Comparison of ENCODE assay signal across 14 cellular contexts in the genomic region with DNA sequence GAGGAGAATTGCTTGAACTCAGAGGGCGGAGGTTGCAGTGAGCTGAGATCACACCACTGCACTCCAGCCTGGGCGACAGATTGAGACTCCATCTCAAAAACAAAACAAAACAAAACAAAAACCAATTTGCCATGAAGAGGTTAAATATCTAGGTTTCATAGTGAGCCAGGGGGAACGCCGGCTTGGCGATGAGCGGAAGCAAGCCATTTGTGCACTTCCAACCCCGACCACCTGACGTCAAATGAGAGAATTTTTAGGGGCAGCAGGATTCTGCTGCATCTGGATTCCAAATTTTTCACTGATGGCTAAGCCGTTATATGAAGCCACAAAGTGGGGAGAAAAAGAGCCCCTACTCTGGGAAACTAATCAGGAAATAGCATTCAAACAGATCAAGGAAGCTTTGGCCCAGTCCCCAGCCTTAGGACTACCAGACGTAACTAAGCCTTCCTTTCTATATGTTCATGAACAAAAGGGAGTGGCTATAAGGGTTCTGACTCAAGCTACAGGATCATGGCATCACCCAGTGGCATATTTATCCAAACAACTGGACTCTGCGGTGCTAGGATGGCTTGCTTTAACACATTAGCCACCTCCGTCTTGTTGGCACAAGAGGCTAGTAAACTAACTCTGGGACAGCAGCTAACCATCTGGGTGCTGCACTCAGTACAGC. TPM values are rescaled to one million over a fixed set of nuclear protein-coding genes. Genes with fewer than 3 reads are reported as not detected.
"Had no signal": no experiment of that assay in that cellular context is flagged by ENCODE, and none has a peak within 500 bp of the region (broad histone marks: within the 10 kb centered on the region; RNA-seq: fewer than 3 reads in every experiment).

No MANE protein-coding gene starts in this region.

- H3K27me3 ChIP-seq: hepatocyte had no signal

- H3K4me3 ChIP-seq: hepatocyte, left ventricle myocardium inferior had no signal

- ATAC-seq: activated CD8-positive, alpha-beta memory T cell treated with anti-CD3 and anti-CD28 coated beads, Interleukin-2, amount 10 ng/mL, durations not matched to agents 7 days and 5 days; sciatic nerve; stimulated activated naive CD8-positive, alpha-beta T cell treated with anti-CD3 and anti-CD28 coated beads, Interleukin-15, Interleukin-2, amounts not matched to agents 100 U/mL and 50 U/mL, for 24 hours had no signal

- H3K27ac ChIP-seq: hepatocyte, left ventricle myocardium inferior had no signal

- H3K9me3 Mint-ChIP-seq: activated naive CD8-positive, alpha-beta T cell treated with anti-CD3 and anti-CD28 coated beads, Interleukin-2, amount 10 ng/mL, durations not matched to agents 7 days and 5 days; memory B cell; nephron had no signal

- H3K4me3 Mint-ChIP-seq: activated CD8-positive, alpha-beta memory T cell treated with anti-CD3 and anti-CD28 coated beads, Interleukin-2, amount 10 ng/mL, durations not matched to agents 7 days and 5 days; activated naive CD8-positive, alpha-beta T cell treated with anti-CD3 and anti-CD28 coated beads, Interleukin-2, amount 10 ng/mL, durations not matched to agents 7 days and 5 days; memory B cell; nephron had no signal

- H3K9me3 ChIP-seq: left ventricle myocardium inferior had no signal

- H3K36me3 ChIP-seq: left ventricle myocardium inferior had no signal

- H3K36me3 Mint-ChIP-seq: activated CD8-positive, alpha-beta memory T cell treated with anti-CD3 and anti-CD28 coated beads, Interleukin-2, amount 10 ng/mL, durations not matched to agents 7 days and 5 days; activated naive CD8-positive, alpha-beta T cell treated with anti-CD3 and anti-CD28 coated beads, Interleukin-2, amount 10 ng/mL, durations not matched to agents 7 days and 5 days; memory B cell had no signal

- DNase-seq: activated CD8-positive, alpha-beta memory T cell treated with anti-CD3 and anti-CD28 coated beads, Interleukin-2, amount 10 ng/mL, durations not matched to agents 7 days and 5 days; activated naive CD8-positive, alpha-beta T cell treated with anti-CD3 and anti-CD28 coated beads, Interleukin-2, amount 10 ng/mL, durations not matched to agents 7 days and 5 days; activated T-cell treated with anti-CD3 and anti-CD28 coated beads, Interleukin-2, amount 50 U/mL, for 48 hours; anterior cingulate cortex; kidney; left ventricle myocardium inferior; occipital lobe; stimulated activated CD4-positive, alpha-beta T cell treated with anti-CD3 and anti-CD28 coated beads, Interleukin-12 subunit alpha, Interleukin-12 subunit beta, amount 100 ng/mL, for 4 hours; stimulated activated naive CD8-positive, alpha-beta T cell treated with anti-CD3 and anti-CD28 coated beads, Interleukin-15, Interleukin-2, amounts not matched to agents 100 U/mL and 50 U/mL, for 24 hours; T-helper 2 cell had no signal

- H3K27ac Mint-ChIP-seq: activated CD8-positive, alpha-beta memory T cell treated with anti-CD3 and anti-CD28 coated beads, Interleukin-2, amount 10 ng/mL, durations not matched to agents 7 days and 5 days; activated naive CD8-positive, alpha-beta T cell treated with anti-CD3 and anti-CD28 coated beads, Interleukin-2, amount 10 ng/mL, durations not matched to agents 7 days and 5 days; memory B cell; nephron had no signal

RNA-seq across cellular contexts. Expression of a gene that starts 19.2 kb away (rescaled TPM):
- total RNA-seq: activated naive CD8-positive, alpha-beta T cell treated with anti-CD3 and anti-CD28 coated beads, Interleukin-2, amount 10 ng/mL, durations not matched to agents 7 days and 5 days had no signal
